Comparison of ENCODE assay signal across 2 cellular contexts in genomic region chr1:172843444-172843843, GRCh38.
TF ChIP-seq lines count a peak whose summit lies in the region.

No MANE protein-coding gene starts in this region.

TF ChIP-seq in GM23338, 12 proteins besides CTCF, POLR2A, EP300 and RAD21:
- no peak for TF ChIP-seq ETS1 (IDR thresholded peaks at IDR 0.05)
- TF ChIP-seq STAT1 (IDR thresholded peaks at IDR 0.05; ENCODE audit: unreplicated experiment): no peak
- no peak for TF ChIP-seq CREB1 (CRISPR knock-in tag; IDR thresholded peaks at IDR 0.05; ENCODE audit: low read depth)
- no peak for TF ChIP-seq REST (IDR thresholded peaks at IDR 0.05; ENCODE audit: unreplicated experiment)
- TF ChIP-seq JUNB (IDR thresholded peaks at IDR 0.05; ENCODE audit: unreplicated experiment): no peak
- no peak for TF ChIP-seq POLR2AphosphoS5 (IDR thresholded peaks at IDR 0.05; ENCODE audit: low read depth)
- no peak for TF ChIP-seq EZH2 (IDR thresholded peaks at IDR 0.05; ENCODE audit: low read depth, unreplicated experiment)
- TF ChIP-seq ZNF462 (CRISPR knock-in tag; IDR thresholded peaks at IDR 0.05): no peak
- TF ChIP-seq EZH2phosphoT487 (IDR thresholded peaks at IDR 0.05; ENCODE audit: unreplicated experiment): no peak

TF ChIP-seq in HepG2, 621 proteins besides CTCF, POLR2A, EP300 and RAD21:
- no peak for TF ChIP-seq TBX3 (IDR thresholded peaks at IDR 0.05; ENCODE audit: borderline replicate concordance)
- TF ChIP-seq RAD51 (IDR thresholded peaks at IDR 0.05; ENCODE audit: borderline replicate concordance): no peak
- TF ChIP-seq ISX (CRISPR knock-in tag; conservative IDR thresholded peaks at IDR 0.05): no peak
- no peak for TF ChIP-seq KLF13 (CRISPR knock-in tag; IDR thresholded peaks at IDR 0.05)
- no peak for TF ChIP-seq HMG20A (CRISPR knock-in tag; IDR thresholded peaks at IDR 0.05; ENCODE audit: borderline replicate concordance)
- no peak for TF ChIP-seq MAFF (IDR thresholded peaks at IDR 0.05; ENCODE audit: low read depth, low read length)
- TF ChIP-seq ZNF75D (CRISPR knock-in tag; IDR thresholded peaks at IDR 0.05; ENCODE audit: borderline replicate concordance): no peak
- TF ChIP-seq SRSF9 (IDR thresholded peaks at IDR 0.05; ENCODE audit: borderline replicate concordance, insufficient read depth, low read depth, low read length, poor library complexity, severe bottlenecking): no peak
- TF ChIP-seq ZBTB40 (IDR thresholded peaks at IDR 0.05): no peak
- TF ChIP-seq ZBTB40 (CRISPR knock-in tag; IDR thresholded peaks at IDR 0.05): no peak
- no peak for TF ChIP-seq DDIT3 (CRISPR knock-in tag; IDR thresholded peaks at IDR 0.05)
- no peak for TF ChIP-seq HDAC1 (CRISPR knock-in tag; IDR thresholded peaks at IDR 0.05)
- no peak for TF ChIP-seq PHF5A (CRISPR knock-in tag; IDR thresholded peaks at IDR 0.05; ENCODE audit: low read depth, unreplicated experiment)
- TF ChIP-seq GFI1 (CRISPR knock-in tag; IDR thresholded peaks at IDR 0.05; ENCODE audit: borderline replicate concordance): no peak
- no peak for TF ChIP-seq MEF2D (CRISPR knock-in tag; IDR thresholded peaks at IDR 0.05)
- no peak for TF ChIP-seq ZNF256 (CRISPR knock-in tag; conservative IDR thresholded peaks at IDR 0.05)
- no peak for TF ChIP-seq ATAD3A (CRISPR knock-in tag; IDR thresholded peaks at IDR 0.05)
